In genomic region chr1:33126411-33127000, GRCh38 we compare ENCODE assay signal across 8 cellular contexts. TPM values are rescaled to one million over a fixed set of nuclear protein-coding genes. Genes with fewer than 3 reads are reported as not detected.
DNase-seq lines count a peak whose midpoint lies in the region; ATAC-seq, FAIRE-seq and TF ChIP-seq lines count a peak whose summit lies in the region.

No MANE protein-coding gene starts in this region.

- intact Hi-C loops in activated CD4-positive, alpha-beta memory T cell treated with anti-CD3 and anti-CD28 coated beads for 36 hours (cut with micrococcal nuclease) = loop anchor here (2.0 to 5.0 kb wide), 5 partner anchors 54 to 329 kb away; no protein-coding TSS in a partner anchor

- no peaks in the 10 kb centered on the region for H3K27me3 Mint-ChIP-seq in activated CD4-positive, alpha-beta memory T cell treated with anti-CD3 and anti-CD28 coated beads for 36 hours
- peaks cover 6% of the 10 kb centered on the region for H3K27me3 Mint-ChIP-seq in glutamatergic neuron (ENCODE audit: unreplicated experiment)

- H3K36me3 ChIP-seq in H7 (replicated peaks; ENCODE audit: control insufficient read depth, insufficient read depth, low read length) (no peaks in the 10 kb centered on the region; the same call in 1 of the 2 replicates), small intestine (ENCODE audit: control insufficient read depth in 2 of 2, insufficient read depth in 2 of 2, low read length in 2 of 2) (no peaks in the 10 kb centered on the region)

- H3K4me3 Mint-ChIP-seq in activated CD4-positive, alpha-beta memory T cell treated with anti-CD3 and anti-CD28 coated beads for 36 hours = peak overlapping the region; percentile 93
- peak overlapping the region; percentile 91 for H3K4me3 Mint-ChIP-seq in glutamatergic neuron (ENCODE audit: unreplicated experiment)

- H3K4me1 ChIP-seq in small intestine (ENCODE audit: control insufficient read depth in 2 of 2, insufficient read depth in 1 of 2, low read depth in 1 of 2, low read length in 1 of 2) = peaks cover 0 to 7% of the 10 kb centered on the region in 2 donors

- WGBS in small intestine, 3 donors = 25 to 30% (median 28%) methylated on average over 9 of the region's 9 CpGs

- TF ChIP-seq POLR2A in GM18505 (IDR thresholded peaks at IDR 0.05; ENCODE audit: borderline replicate concordance, extremely low read depth, insufficient read depth, insufficient read length) = no peak

- H3K4me3 ChIP-seq in H7 (ENCODE audit: insufficient read depth, low read depth, low read length) (peak overlapping the region; percentile 41; the same call in 1 of the 2 replicates), small intestine (ENCODE audit: low read depth in 1 of 2, low read length in 2 of 2) (peak overlapping the region; percentile 58 to 78)

- H3K36me3 Mint-ChIP-seq in activated CD4-positive, alpha-beta memory T cell treated with anti-CD3 and anti-CD28 coated beads for 36 hours = peaks cover 14% of the 10 kb centered on the region
- H3K36me3 Mint-ChIP-seq in glutamatergic neuron (ENCODE audit: unreplicated experiment) = no peaks in the 10 kb centered on the region

- no peaks in the 10 kb centered on the region for H3K9me3 Mint-ChIP-seq in activated CD4-positive, alpha-beta memory T cell treated with anti-CD3 and anti-CD28 coated beads for 36 hours
- H3K9me3 Mint-ChIP-seq in glutamatergic neuron (ENCODE audit: unreplicated experiment) = no peaks in the 10 kb centered on the region

- H3K27me3 ChIP-seq in H7 (ENCODE audit: control insufficient read depth, insufficient read depth, low read length) = no peaks in the 10 kb centered on the region; the same call in 1 of the 2 replicates
- no peaks in the 10 kb centered on the region for H3K27me3 ChIP-seq in small intestine (ENCODE audit: control insufficient read depth in 2 of 2, insufficient read depth in 2 of 2, low read length in 2 of 2)

- POLR2A ChIA-PET in activated CD4-positive, alpha-beta memory T cell treated with anti-CD3 and anti-CD28 coated beads for 36 hours (lab: Charles Lee) = interaction anchor here (0.6 to 2.0 kb wide), 9 partner anchors 14 to 491 kb away, joined by 3 to 14 read pairs (median 5); partner anchors contain the start of genes RNF19B and TRIM62

- H3K4me1 Mint-ChIP-seq in activated CD4-positive, alpha-beta memory T cell treated with anti-CD3 and anti-CD28 coated beads for 36 hours (ENCODE audit: low read depth) = peaks cover 38% of the 10 kb centered on the region
- H3K4me1 Mint-ChIP-seq in glutamatergic neuron (ENCODE audit: low read depth, unreplicated experiment) = peaks cover 6% of the 10 kb centered on the region

- in situ Hi-C loops in KBM-7 (cut with MboI; ENCODE audit: low pct_unique_long_range_greater_than_20kb, low sequenced_read_pairs) = loop anchor here (25.0 kb wide), 1 partner anchor 336 kb away; the partner anchor contains the start of gene ZSCAN20

- no peaks in the 10 kb centered on the region for H3K9me3 ChIP-seq in small intestine (ENCODE audit: control insufficient read depth, low read depth)

- CTCF ChIA-PET in activated CD4-positive, alpha-beta memory T cell treated with anti-CD3 and anti-CD28 coated beads for 36 hours (lab: Charles Lee) = interaction anchor here (0.6 to 2.6 kb wide), 31 partner anchors 9 to 493 kb away, joined by 3 to 25 read pairs (median 4); partner anchors contain the start of genes RNF19B and TRIM62

- no peak for TF ChIP-seq CTCF in glutamatergic neuron (IDR thresholded peaks at IDR 0.05; ENCODE audit: partially characterized antibody, unreplicated experiment)

- no peak for ATAC-seq in HG03520 (IDR thresholded peaks at IDR 0.05; ENCODE audit: unreplicated experiment)
- no peak for ATAC-seq in GM18505 (IDR thresholded peaks at IDR 0.05; ENCODE audit: unreplicated experiment)

- FAIRE-seq in small intestine (lab: Jason Lieb, UNC) = no peak

- H3K27ac ChIP-seq in small intestine (ENCODE audit: low read depth in 1 of 2, low read length in 1 of 2) = peak overlapping the region; percentile 85 to 92

- DNase-seq in H7 (peak; percentile 7), glutamatergic neuron (no peak), small intestine (no peak), NCI-H524 treated with DMSO at 0.1 percent for 48 hours (lab: John Stamatoyannopoulos, UW) (no peak), KBM-7 (no peak)
- no peak for DNase-seq in activated CD4-positive, alpha-beta memory T cell treated with anti-CD3 and anti-CD28 coated beads for 36 hours

- H3K27ac Mint-ChIP-seq in activated CD4-positive, alpha-beta memory T cell treated with anti-CD3 and anti-CD28 coated beads for 36 hours = peak overlapping the region; percentile 97
- peak overlapping the region; percentile 55 for H3K27ac Mint-ChIP-seq in glutamatergic neuron (ENCODE audit: unreplicated experiment)

RNA-seq across cellular contexts. Expression of gene AZIN2, which starts 45.6 kb away (rescaled TPM):
- 0.96 and 2.5 TPM in 2 replicates for total RNA-seq in H7 (2014; rRNA removed; shearing (Covaris generic))
- 1 to 10 TPM; 2.5 to 2.9 TPM for total RNA-seq in activated CD4-positive, alpha-beta memory T cell treated with anti-CD3 and anti-CD28 coated beads for 36 hours
- 7.0 TPM for total RNA-seq in glutamatergic neuron (ENCODE audit: unreplicated experiment)
- 1 to 10 TPM in 2 of 3 donors, not detected in 1; 1.1 to 1.6 TPM for polyA plus RNA-seq in small intestine

RNA-seq across cellular contexts. Expression of gene TRIM62, which starts 55.3 kb away (rescaled TPM):
- total RNA-seq in H7 (2014; rRNA removed; shearing (Covaris generic)) = 10.6 and 13.2 TPM in 2 replicates
- total RNA-seq in activated CD4-positive, alpha-beta memory T cell treated with anti-CD3 and anti-CD28 coated beads for 36 hours = 1 to 10 TPM; 3.6 to 3.9 TPM
- 95.7 TPM for total RNA-seq in glutamatergic neuron (ENCODE audit: unreplicated experiment)
- polyA plus RNA-seq in small intestine = 1 to 10 TPM; 2.4 to 3.6 (median 2.7) TPM
